In the genomic region with DNA sequence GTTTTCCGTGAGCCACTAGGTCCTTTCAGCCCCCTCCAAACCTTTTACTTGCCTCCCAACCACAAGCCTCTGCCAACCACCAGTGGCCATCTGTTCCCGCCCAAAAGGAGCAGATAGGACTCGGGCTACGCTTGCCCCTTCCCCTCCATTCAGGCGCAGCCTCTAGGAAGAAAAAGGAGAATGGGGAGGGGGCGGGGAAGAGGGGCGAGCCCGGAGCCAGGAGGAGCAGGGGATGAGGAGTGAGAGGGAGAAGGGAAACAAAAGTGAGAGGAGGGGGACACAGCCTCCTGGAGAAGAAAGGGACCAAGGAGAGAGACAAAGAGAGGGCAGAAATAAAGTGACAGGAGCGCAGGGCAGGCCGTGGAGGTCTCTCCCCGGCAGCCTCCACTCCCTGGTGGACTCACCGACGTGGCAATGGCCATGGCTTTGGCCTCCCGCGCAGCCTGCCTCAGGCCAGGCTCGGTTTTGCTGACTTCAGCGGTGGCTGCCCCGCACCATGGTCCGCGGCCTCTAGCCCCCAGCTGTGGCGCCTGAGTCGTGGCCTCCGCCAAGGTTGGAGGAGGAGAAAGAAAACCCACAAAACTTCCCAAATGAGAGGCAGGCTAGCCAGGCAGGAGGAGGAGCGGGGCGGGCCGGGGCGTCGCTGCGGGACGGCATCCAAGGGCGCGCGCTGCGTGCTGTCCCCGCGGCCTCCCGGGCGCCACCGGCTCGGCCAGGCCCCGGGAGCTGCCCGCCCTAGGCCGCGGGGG, we compare ENCODE assay signal across 10 cellular contexts. TPM values are rescaled to one million over a fixed set of nuclear protein-coding genes. Genes with fewer than 3 reads are reported as not detected.
DNase-seq lines count a peak whose midpoint lies in the region; ATAC-seq and TF ChIP-seq lines count a peak whose summit lies in the region.
"Had no signal": no experiment of that assay in that cellular context is flagged by ENCODE, and none has a peak within 500 bp of the region (broad histone marks: within the 10 kb centered on the region; RNA-seq: fewer than 3 reads in every experiment).

A gene with protein sequence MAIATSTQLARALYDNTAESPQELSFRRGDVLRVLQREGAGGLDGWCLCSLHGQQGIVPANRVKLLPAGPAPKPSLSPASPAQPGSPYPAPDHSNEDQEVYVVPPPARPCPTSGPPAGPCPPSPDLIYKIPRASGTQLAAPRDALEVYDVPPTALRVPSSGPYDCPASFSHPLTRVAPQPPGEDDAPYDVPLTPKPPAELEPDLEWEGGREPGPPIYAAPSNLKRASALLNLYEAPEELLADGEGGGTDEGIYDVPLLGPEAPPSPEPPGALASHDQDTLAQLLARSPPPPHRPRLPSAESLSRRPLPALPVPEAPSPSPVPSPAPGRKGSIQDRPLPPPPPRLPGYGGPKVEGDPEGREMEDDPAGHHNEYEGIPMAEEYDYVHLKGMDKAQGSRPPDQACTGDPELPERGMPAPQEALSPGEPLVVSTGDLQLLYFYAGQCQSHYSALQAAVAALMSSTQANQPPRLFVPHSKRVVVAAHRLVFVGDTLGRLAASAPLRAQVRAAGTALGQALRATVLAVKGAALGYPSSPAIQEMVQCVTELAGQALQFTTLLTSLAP (minus strand): TSS at position 569 of the 749 bp plus-strand sequence. CDS start 147 bp downstream, at position 422.

- H3K27ac Mint-ChIP-seq in activated CD8-positive, alpha-beta T cell treated with anti-CD3 and anti-CD28 coated beads, Interleukin-2, amount 10 ng/mL, durations not matched to agents 7 days and 5 days: no peak within 1 kb of the TSS
- H3K27ac Mint-ChIP-seq: activated naive CD4-positive, alpha-beta T cell treated with anti-CD3 and anti-CD28 coated beads, Interleukin-2, amount 10 ng/mL, durations not matched to agents 7 days and 5 days had no signal

- POLR2A ChIA-PET in activated CD8-positive, alpha-beta T cell treated with anti-CD3 and anti-CD28 coated beads, Interleukin-2, amount 10 ng/mL, durations not matched to agents 7 days and 5 days (lab: Charles Lee): no interaction called here

- peak in 1 of 2 donors; percentile 4 for ATAC-seq in lower lobe of right lung
- no peak for ATAC-seq in HG03469 (IDR thresholded peaks at IDR 0.05; ENCODE audit: unreplicated experiment)
- ATAC-seq in activated CD8-positive, alpha-beta T cell treated with anti-CD3 and anti-CD28 coated beads, Interleukin-2, amount 10 ng/mL, durations not matched to agents 7 days and 5 days: no peak
- ATAC-seq in HG02759 (IDR thresholded peaks at IDR 0.05; ENCODE audit: unreplicated experiment): no peak
- no peak for ATAC-seq in HG03108 (IDR thresholded peaks at IDR 0.05; ENCODE audit: unreplicated experiment)

- H3K27me3 Mint-ChIP-seq in activated CD8-positive, alpha-beta T cell treated with anti-CD3 and anti-CD28 coated beads, Interleukin-2, amount 10 ng/mL, durations not matched to agents 7 days and 5 days (ENCODE audit: low read depth): peaks cover 42% of the 10 kb centered on the region

- 6 to 7% methylated on average over 37 to 39 of the region's 44 CpGs for WGBS in testis, 2 donors

- CTCF ChIA-PET in activated CD8-positive, alpha-beta T cell treated with anti-CD3 and anti-CD28 coated beads, Interleukin-2, amount 10 ng/mL, durations not matched to agents 7 days and 5 days (lab: Charles Lee): no interaction called here

- intact Hi-C loops in lower lobe of right lung (cut with DNase I): no loop called here
- intact Hi-C loops in testis (cut with DNase I; ENCODE audit: low total_unique reads): no loop called here

- H3K4me3 ChIP-seq in Peyer's patch: peak within 1 kb of the TSS; percentile 20 to 51 (median 37)
- no peak within 1 kb of the TSS for H3K4me3 ChIP-seq in epithelial cell of proximal tubule (ENCODE audit: low read depth, low read length)
- peak within 1 kb of the TSS; percentile 57 for H3K4me3 ChIP-seq in lower lobe of right lung
- H3K4me3 ChIP-seq in testis: peak within 1 kb of the TSS; percentile 60 to 70

- H3K9me3 ChIP-seq in Peyer's patch (no peaks in the 10 kb centered on the region), lower lobe of right lung (no peaks in the 10 kb centered on the region), testis (no peaks in the 10 kb centered on the region)

- no peak within 1 kb of the TSS for H3K4me3 Mint-ChIP-seq in activated CD8-positive, alpha-beta T cell treated with anti-CD3 and anti-CD28 coated beads, Interleukin-2, amount 10 ng/mL, durations not matched to agents 7 days and 5 days
- H3K4me3 Mint-ChIP-seq: activated naive CD4-positive, alpha-beta T cell treated with anti-CD3 and anti-CD28 coated beads, Interleukin-2, amount 10 ng/mL, durations not matched to agents 7 days and 5 days had no signal

- peak within 1 kb of the TSS; percentile 69 to 86 (median 78) for H3K27ac ChIP-seq in Peyer's patch
- peak within 1 kb of the TSS; percentile 84 for H3K27ac ChIP-seq in lower lobe of right lung
- peak within 1 kb of the TSS; percentile 94 to 95 for H3K27ac ChIP-seq in testis

- DNase-seq in Peyer's patch: no peak
- no peak for DNase-seq in epithelial cell of proximal tubule (ENCODE audit: low read depth)
- DNase-seq in lower lobe of right lung: no peak
- peak; percentile 37 for DNase-seq in testis
- no peak for DNase-seq in activated CD8-positive, alpha-beta T cell treated with anti-CD3 and anti-CD28 coated beads, Interleukin-2, amount 10 ng/mL, durations not matched to agents 7 days and 5 days
- DNase-seq: activated naive CD4-positive, alpha-beta T cell treated with anti-CD3 and anti-CD28 coated beads, Interleukin-2, amount 10 ng/mL, durations not matched to agents 7 days and 5 days; NCI-H510A treated with DMSO at 0.1 percent for 48 hours had no signal

- TF ChIP-seq POLR2A in Peyer's patch (IDR thresholded peaks at IDR 0.05) (no peak), testis (IDR thresholded peaks at IDR 0.05) (no peak)

- H3K27me3 ChIP-seq in Peyer's patch (peaks cover 0 to 6% of the 10 kb centered on the region in 2 donors), lower lobe of right lung (ENCODE audit: low read depth) (peaks cover 29% of the 10 kb centered on the region), testis (no peaks in the 10 kb centered on the region)

- TF ChIP-seq CTCF in Peyer's patch (IDR thresholded peaks at IDR 0.05) (no peak), epithelial cell of proximal tubule (conservative IDR thresholded peaks at IDR 0.05; ENCODE audit: low read depth, low read length) (no peak), lower lobe of right lung (IDR thresholded peaks at IDR 0.05) (no peak), testis (IDR thresholded peaks at IDR 0.05) (no peak)

- H3K36me3 Mint-ChIP-seq in activated CD8-positive, alpha-beta T cell treated with anti-CD3 and anti-CD28 coated beads, Interleukin-2, amount 10 ng/mL, durations not matched to agents 7 days and 5 days (ENCODE audit: low read depth): no peaks in the 10 kb centered on the region
- H3K36me3 Mint-ChIP-seq: activated naive CD4-positive, alpha-beta T cell treated with anti-CD3 and anti-CD28 coated beads, Interleukin-2, amount 10 ng/mL, durations not matched to agents 7 days and 5 days had no signal

- peaks cover 3% of the 10 kb centered on the region for H3K4me1 Mint-ChIP-seq in activated CD8-positive, alpha-beta T cell treated with anti-CD3 and anti-CD28 coated beads, Interleukin-2, amount 10 ng/mL, durations not matched to agents 7 days and 5 days (ENCODE audit: low read depth)
- H3K4me1 Mint-ChIP-seq: activated naive CD4-positive, alpha-beta T cell treated with anti-CD3 and anti-CD28 coated beads, Interleukin-2, amount 10 ng/mL, durations not matched to agents 7 days and 5 days had no signal

- peaks cover 0 to 9% (median 0%) of the 10 kb centered on the region in 4 donors for H3K4me1 ChIP-seq in Peyer's patch
- peaks cover 6% of the 10 kb centered on the region for H3K4me1 ChIP-seq in lower lobe of right lung
- peaks cover 9% of the 10 kb centered on the region for H3K4me1 ChIP-seq in testis

- no peaks in the 10 kb centered on the region for H3K9me3 Mint-ChIP-seq in activated CD8-positive, alpha-beta T cell treated with anti-CD3 and anti-CD28 coated beads, Interleukin-2, amount 10 ng/mL, durations not matched to agents 7 days and 5 days (ENCODE audit: insufficient read depth)
- H3K9me3 Mint-ChIP-seq: activated naive CD4-positive, alpha-beta T cell treated with anti-CD3 and anti-CD28 coated beads, Interleukin-2, amount 10 ng/mL, durations not matched to agents 7 days and 5 days had no signal

- H3K36me3 ChIP-seq in Peyer's patch: no peaks in the 10 kb centered on the region
- H3K36me3 ChIP-seq in lower lobe of right lung: peaks cover under 1% of the 10 kb centered on the region
- H3K36me3 ChIP-seq in testis (ENCODE audit: low read depth, missing control alignments): no peaks in the 10 kb centered on the region

RNA-seq across cellular contexts. Expression of the gene that starts here (rescaled TPM):
- 1 to 10 TPM in 3 of 4 donors, not detected in 1; 2.1 to 4.4 (median 4.1) TPM for total RNA-seq in Peyer's patch
- total RNA-seq in epithelial cell of proximal tubule: 5.0 and 15.2 TPM in 2 replicates
- 11.5 TPM for total RNA-seq in lower lobe of right lung
- total RNA-seq in testis: 10 to 100 TPM in 1 of 2 donors, 1 to 10 TPM in 1; 7.6 to 10.3 TPM
- 10.5 TPM for polyA plus RNA-seq in testis (ENCODE audit: insufficient read depth, low read depth, low replicate concordance)
- total RNA-seq in activated CD8-positive, alpha-beta T cell treated with anti-CD3 and anti-CD28 coated beads, Interleukin-2, amount 10 ng/mL, durations not matched to agents 7 days and 5 days: not detected
